ENCODE assay signal across 23 cellular contexts in genomic region chr10:97034958-97035769, GRCh38.
"Had no signal": no experiment of that assay in that cellular context is flagged by ENCODE, and none has a peak within 500 bp of the region (broad histone marks: within the 10 kb centered on the region; RNA-seq: fewer than 3 reads in every experiment).

No MANE protein-coding gene starts in this region.

- H3K4me1 ChIP-seq: colonic mucosa had no signal

- H2AFZ ChIP-seq: hepatocyte had no signal

- DNase-seq: colonic mucosa; effector CD4-positive, alpha-beta T cell; endodermal cell; foreskin melanocyte; kidney; left cardiac atrium; left ventricle myocardium inferior; mesenchymal stem cell; midbrain; nephron progenitor cell; stimulated activated CD4-positive, alpha-beta T cell treated with anti-CD3 and anti-CD28 coated beads, Interleukin-2, amount 100 ng/mL, for 24 hours; stimulated activated CD4-positive, alpha-beta T cell treated with anti-CD3 and anti-CD28 coated beads, Interleukin-4, amount 100 ng/mL, for 4 hours; stimulated activated naive B cell treated with anti-CD40 and anti-IgM and Interleukin-4, amounts not matched to agents 10 μg/mL and 1 μg/mL and 100 μg/mL, for 72 hours; stimulated activated naive CD8-positive, alpha-beta T cell treated with anti-CD3 and anti-CD28 coated beads, Interleukin-15, amount 100 ng/mL, for 72 hours; testis; upper lobe of right lung had no signal

- H3K27ac Mint-ChIP-seq: endodermal cell; stimulated activated naive B cell treated with anti-CD40 and anti-IgM and Interleukin-4, amounts not matched to agents 10 μg/mL and 1 μg/mL and 100 μg/mL, for 72 hours had no signal

- H3K36me3 Mint-ChIP-seq: stimulated activated naive B cell treated with anti-CD40 and anti-IgM and Interleukin-4, amounts not matched to agents 10 μg/mL and 1 μg/mL and 100 μg/mL, for 72 hours had no signal

- H3K27ac ChIP-seq: colonic mucosa, hepatocyte, left ventricle myocardium inferior, neutrophil, right atrium auricular region, sigmoid colon, skin epidermis, testis, tibial nerve, upper lobe of right lung had no signal

- H3K4me3 ChIP-seq: colonic mucosa, hepatocyte, left ventricle myocardium inferior, lung, right atrium auricular region, sigmoid colon, skin epidermis, testis, tibial nerve, upper lobe of right lung had no signal

- H3K9me3 ChIP-seq: colonic mucosa, left ventricle myocardium inferior, neutrophil, right atrium auricular region, sigmoid colon, testis, tibial nerve, upper lobe of right lung had no signal

- H3K27me3 ChIP-seq: colonic mucosa, hepatocyte, neutrophil, right atrium auricular region, sigmoid colon, testis, tibial nerve, upper lobe of right lung had no signal

- ATAC-seq: left cardiac atrium; stimulated activated naive B cell treated with anti-CD40 and anti-IgM and Interleukin-4, amounts not matched to agents 10 μg/mL and 1 μg/mL and 100 μg/mL, for 72 hours; stimulated activated naive CD8-positive, alpha-beta T cell treated with anti-CD3 and anti-CD28 coated beads, Interleukin-15, amount 100 ng/mL, for 72 hours; upper lobe of right lung had no signal

- H3K4me2 ChIP-seq: hepatocyte had no signal

- H3K4me3 Mint-ChIP-seq: endodermal cell; nephron progenitor cell; stimulated activated naive B cell treated with anti-CD40 and anti-IgM and Interleukin-4, amounts not matched to agents 10 μg/mL and 1 μg/mL and 100 μg/mL, for 72 hours; stimulated activated naive CD8-positive, alpha-beta T cell treated with anti-CD3 and anti-CD28 coated beads, Interleukin-15, amount 100 ng/mL, for 72 hours had no signal

- H3K36me3 ChIP-seq: colonic mucosa, left ventricle myocardium inferior, neutrophil, right atrium auricular region, sigmoid colon, tibial nerve, upper lobe of right lung had no signal

- H3K9me3 Mint-ChIP-seq: endodermal cell; nephron progenitor cell; stimulated activated naive B cell treated with anti-CD40 and anti-IgM and Interleukin-4, amounts not matched to agents 10 μg/mL and 1 μg/mL and 100 μg/mL, for 72 hours; stimulated activated naive CD8-positive, alpha-beta T cell treated with anti-CD3 and anti-CD28 coated beads, Interleukin-15, amount 100 ng/mL, for 72 hours had no signal
